21 cellular contexts compared by ENCODE assay signal in genomic region chr15:65782096-65782495, GRCh38. TPM values are rescaled to one million over a fixed set of nuclear protein-coding genes. Genes with fewer than 3 reads are reported as not detected.
A peak's percentile ranks its signal among the peaks of the same experiment; 100 is the strongest.
DNase-seq lines count a peak whose midpoint lies in the region; ATAC-seq and TF ChIP-seq lines count a peak whose summit lies in the region.
"Had no signal": no experiment of that assay in that cellular context is flagged by ENCODE, and none has a peak within 500 bp of the region (broad histone marks: within the 10 kb centered on the region; RNA-seq: fewer than 3 reads in every experiment).

No MANE protein-coding gene starts in this region.

- H4K20me1 ChIP-seq in SU-DHL-6 (ENCODE audit: low read depth, low read length), result peaks cover 28% of the 10 kb centered on the region

- H3K36me3 Mint-ChIP-seq in naive thymus-derived CD4-positive, alpha-beta T cell, result peaks cover 0 to 12% (median 5%) of the 10 kb centered on the region in 5 donors

- peak; percentile 16 for ATAC-seq in naive thymus-derived CD4-positive, alpha-beta T cell
- ATAC-seq: A549, GM23338, HCT116 had no signal

- POLR2A ChIA-PET in naive thymus-derived CD4-positive, alpha-beta T cell (lab: Charles Lee), result interaction anchor here (1.0 kb wide), 1 partner anchor 9 kb away, joined by 5 read pairs; the partner anchor contains the start of gene DENND4A

- no peaks in the 10 kb centered on the region for H3K27me3 ChIP-seq in SU-DHL-6 (ENCODE audit: low read length)
- no peaks in the 10 kb centered on the region for H3K27me3 ChIP-seq in naive thymus-derived CD4-positive, alpha-beta T cell (ENCODE audit: control insufficient read depth in 2 of 2, insufficient read depth in 2 of 2, low read length in 2 of 2)
- H3K27me3 ChIP-seq: BE2C; BLaER1 treated with 17β-estradiol and CSF1 and Interleukin-3, amounts not matched to agents 10 nM and 100 nM had no signal

- H3F3A ChIP-seq in SU-DHL-6 (ENCODE audit: insufficient read depth), result peaks cover 76% of the 10 kb centered on the region

- no peak overlapping the region for H3K9ac ChIP-seq in SU-DHL-6 (ENCODE audit: low read length)
- H3K9ac ChIP-seq: BLaER1 treated with 17β-estradiol and CSF1 and Interleukin-3, amounts not matched to agents 10 nM and 100 nM had no signal

- intact Hi-C loops in naive thymus-derived CD4-positive, alpha-beta T cell (cut with micrococcal nuclease), result no loop called here

- peak overlapping the region; percentile 63 for H3K27ac ChIP-seq in SU-DHL-6 (ENCODE audit: low read depth, low read length)
- H3K27ac ChIP-seq in naive thymus-derived CD4-positive, alpha-beta T cell (ENCODE audit: low read depth, low read length), result no peak overlapping the region
- H3K27ac ChIP-seq: A549; BLaER1 treated with 17β-estradiol and CSF1 and Interleukin-3, amounts not matched to agents 10 nM and 100 nM had no signal

- H3K4me3 ChIP-seq in SU-DHL-6 (ENCODE audit: insufficient read depth, low read length, poor library complexity, severe bottlenecking), result no peak overlapping the region
- no peak overlapping the region for H3K4me3 ChIP-seq in naive thymus-derived CD4-positive, alpha-beta T cell (ENCODE audit: low read length)
- H3K4me3 ChIP-seq: A549; BLaER1 treated with 17β-estradiol and CSF1 and Interleukin-3, amounts not matched to agents 10 nM and 100 nM; GM23338 had no signal

- H3K27ac Mint-ChIP-seq in naive thymus-derived CD4-positive, alpha-beta T cell, result no peak overlapping the region
- H3K27ac Mint-ChIP-seq: CD14-positive monocyte; CD4-positive, alpha-beta T cell; CD8-positive, alpha-beta memory T cell; GM23338; H9; HFFc6 had no signal

- H3K9me3 Mint-ChIP-seq in naive thymus-derived CD4-positive, alpha-beta T cell, result no peaks in the 10 kb centered on the region
- H3K9me3 Mint-ChIP-seq: CD14-positive monocyte; CD4-positive, alpha-beta T cell; CD8-positive, alpha-beta memory T cell; GM23338; H9; HFFc6 had no signal

- CTCF ChIA-PET in naive thymus-derived CD4-positive, alpha-beta T cell (lab: Charles Lee), result interaction anchor here (1.0 kb wide), 1 partner anchor 87 kb away, joined by 4 read pairs; the partner anchor contains the start of gene RAB11A

- H3K27me3 Mint-ChIP-seq in naive thymus-derived CD4-positive, alpha-beta T cell, result no peaks in the 10 kb centered on the region
- H3K27me3 Mint-ChIP-seq: CD4-positive, alpha-beta T cell; CD8-positive, alpha-beta memory T cell had no signal

- peaks cover 100% of the 10 kb centered on the region for H3K79me2 ChIP-seq in SU-DHL-6 (ENCODE audit: insufficient read depth, low read length)

- H3K4me3 Mint-ChIP-seq in naive thymus-derived CD4-positive, alpha-beta T cell, result no peak overlapping the region
- H3K4me3 Mint-ChIP-seq: CD14-positive monocyte; CD4-positive, alpha-beta T cell; CD8-positive, alpha-beta memory T cell; GM23338; H9; HFFc6 had no signal

- TF ChIP-seq CTCF in SU-DHL-6 (IDR thresholded peaks at IDR 0.05; ENCODE audit: insufficient read depth, low read length, poor library complexity, severe bottlenecking), result no peak

- H3K4me2 ChIP-seq in SU-DHL-6 (ENCODE audit: low read depth, low read length, poor library complexity, severe bottlenecking), result peak overlapping the region; percentile 55
- H3K4me2 ChIP-seq: A549, GM23338 had no signal

- H2AFZ ChIP-seq in SU-DHL-6 (ENCODE audit: low read depth, low read length, severe bottlenecking), result no peak overlapping the region
- H2AFZ ChIP-seq: GM23338 had no signal

- H3K36me3 ChIP-seq in SU-DHL-6 (ENCODE audit: low read length), result peaks cover 32% of the 10 kb centered on the region; the same call in 1 of the 2 replicates
- no peaks in the 10 kb centered on the region for H3K36me3 ChIP-seq in naive thymus-derived CD4-positive, alpha-beta T cell (ENCODE audit: control insufficient read depth in 2 of 3, insufficient read depth in 3 of 3, low read length in 3 of 3)
- H3K36me3 ChIP-seq: BE2C had no signal

- H3K4me1 ChIP-seq in naive thymus-derived CD4-positive, alpha-beta T cell (ENCODE audit: control insufficient read depth in 2 of 2, insufficient read depth in 2 of 2, low read length in 2 of 2), result peaks cover 10 to 20% of the 10 kb centered on the region in 2 donors

- no peaks in the 10 kb centered on the region for H3K9me3 ChIP-seq in SU-DHL-6 (ENCODE audit: insufficient read depth, low read length)
- H3K9me3 ChIP-seq in naive thymus-derived CD4-positive, alpha-beta T cell (ENCODE audit: control insufficient read depth in 2 of 3, low read length in 3 of 3), result no peaks in the 10 kb centered on the region
- H3K9me3 ChIP-seq: A549; BE2C; BLaER1 treated with 17β-estradiol and CSF1 and Interleukin-3, amounts not matched to agents 10 nM and 100 nM had no signal

- H3K4me1 Mint-ChIP-seq in naive thymus-derived CD4-positive, alpha-beta T cell, result peaks cover 17 to 34% (median 27%) of the 10 kb centered on the region in 7 donors
- H3K4me1 Mint-ChIP-seq: GM23338, H9 had no signal

- H3K9me2 ChIP-seq in SU-DHL-6 (replicated peaks; ENCODE audit: insufficient read depth, low read length), result no peaks in the 10 kb centered on the region

- DNase-seq in activated effector memory CD4-positive, alpha-beta T cell treated with anti-CD3 and anti-CD28 coated beads, Interleukin-2, amount 50 U/mL, for 16 hours, result peak; percentile 50
- no peak for DNase-seq in activated effector memory CD4-positive, alpha-beta T cell treated with Interleukin-2 at 50 U/mL for 16 hours
- no peak for DNase-seq in naive thymus-derived CD4-positive, alpha-beta T cell
- no peak for DNase-seq in NCI-H146 treated with DMSO at 0.1 percent for 48 hours (lab: John Stamatoyannopoulos, UW; ENCODE audit: unreplicated experiment)
- no peak for DNase-seq in EL
- DNase-seq: 8988T; ACHN; AML-193; BE2C; CD4-positive, alpha-beta T cell; CD8-positive, alpha-beta memory T cell; DMS 273 treated with DMSO at 0.1 percent for 48 hours; DMS79; H9; HFFc6 had no signal

RNA-seq across cellular contexts. Expression of gene DENND4A, which starts 10.0 kb away (rescaled TPM):
- total RNA-seq in naive thymus-derived CD4-positive, alpha-beta T cell, result 10 to 100 TPM; 40.0 to 67.9 (median 64.6) TPM
- polyA plus RNA-seq in naive thymus-derived CD4-positive, alpha-beta T cell, result 10 to 100 TPM; 14.1 to 14.9 TPM
